ENCODE assay signal across 8 cellular contexts in the genomic region with DNA sequence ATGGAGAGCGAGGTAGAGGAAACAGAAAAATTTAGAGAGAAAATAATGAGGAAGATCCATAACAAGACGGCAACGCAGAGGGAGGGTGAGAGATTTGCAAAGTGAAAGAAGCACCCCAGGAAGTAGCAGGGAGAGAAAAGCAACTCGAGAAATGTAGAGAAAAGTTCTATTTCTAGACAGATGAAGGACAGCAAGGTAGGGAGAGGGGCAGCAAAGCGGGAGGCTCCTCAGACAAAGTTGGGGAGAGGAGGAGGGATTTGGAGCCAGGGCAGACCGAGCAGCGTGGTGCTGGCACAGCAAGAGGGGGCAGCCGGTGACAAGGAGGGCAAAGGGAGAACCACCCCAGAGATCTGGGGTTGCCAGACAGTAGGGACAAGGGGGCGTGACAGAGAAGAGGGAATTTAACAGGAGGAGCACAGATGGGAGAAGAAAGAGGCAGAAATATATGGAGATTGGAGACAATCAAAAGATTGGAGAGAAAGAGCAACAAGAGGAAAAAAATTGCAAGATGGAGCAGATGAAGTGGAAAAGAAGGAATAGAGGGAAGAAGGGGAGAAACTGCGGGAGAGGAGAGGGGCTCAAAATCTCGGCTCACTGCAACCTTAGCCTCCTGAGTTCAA. TPM values are rescaled to one million over a fixed set of nuclear protein-coding genes. Genes with fewer than 3 reads are reported as not detected.
DNase-seq lines count a peak whose midpoint lies in the region; ATAC-seq, FAIRE-seq and TF ChIP-seq lines count a peak whose summit lies in the region.

No MANE protein-coding gene starts in this region.

- BruUV-seq in GM12878 (replicated peaks; lab: Mats Ljungman, UMichigan) = no TSS peak

- H3K27ac ChIP-seq in GM12878 (ENCODE audit: control insufficient read depth, insufficient read depth) (peak overlapping the region; percentile 86), stomach (peak overlapping the region; percentile 81 to 100 (median 97))

- no peaks in the 10 kb centered on the region for H3K27me3 Mint-ChIP-seq in activated naive CD4-positive, alpha-beta T cell treated with anti-CD3 and anti-CD28 coated beads for 36 hours (ENCODE audit: low read depth)

- H3K4me1 Mint-ChIP-seq in activated naive CD4-positive, alpha-beta T cell treated with anti-CD3 and anti-CD28 coated beads for 36 hours (ENCODE audit: low read depth) = peaks cover 28% of the 10 kb centered on the region

- SMC1A ChIA-PET in GM12878 (lab: Charles Lee; ENCODE audit: uncharacterized antibody, unreplicated experiment) = no interaction called here

- H3K4me3 ChIP-seq in GM12878 (peak overlapping the region; percentile 94), kidney epithelial cell (ENCODE audit: low read depth, low read length) (peak overlapping the region; percentile 88), stomach (peak overlapping the region; percentile 78 to 99 (median 90))

- peak overlapping the region; percentile 91 for H3K27ac Mint-ChIP-seq in activated naive CD4-positive, alpha-beta T cell treated with anti-CD3 and anti-CD28 coated beads for 36 hours

- H3K36me3 ChIP-seq in GM12878 (ENCODE audit: control insufficient read depth in 2 of 2, insufficient read depth in 2 of 2, low read length in 1 of 2) (0 out of 4 replicates have a peak, but pooled peaks cover 0 to 3% of the 10 kb centered on the region in 2 experiments), kidney epithelial cell (ENCODE audit: control insufficient read depth, insufficient read depth, low read length) (no peaks in the 10 kb centered on the region), stomach (peaks cover 0 to 24% (median 17%) of the 10 kb centered on the region in 4 donors)

- TF ChIP-seq POLR2A in GM12878 (IDR thresholded peaks at IDR 0.05; ENCODE audit: low read depth, low read length) (no peak), stomach (IDR thresholded peaks at IDR 0.05) (no peak)

- TF ChIP-seq RAD21 in GM12878 (IDR thresholded peaks at IDR 0.05; ENCODE audit: insufficient read depth, low read depth, low read length) = no peak

- H3K27me3 ChIP-seq in GM12878 (replicated peaks in 1 of 2; ENCODE audit: control insufficient read depth in 2 of 2, insufficient read depth in 2 of 2, low read length in 1 of 2) (no peaks in the 10 kb centered on the region), kidney epithelial cell (ENCODE audit: control insufficient read depth, insufficient read depth, low read length) (no peaks in the 10 kb centered on the region), stomach (no peaks in the 10 kb centered on the region)

- ATAC-seq in GM12878 (peak; percentile 25), GM19351 (IDR thresholded peaks at IDR 0.05; ENCODE audit: unreplicated experiment) (no peak)

- intact Hi-C loops in activated naive CD4-positive, alpha-beta T cell treated with anti-CD3 and anti-CD28 coated beads for 36 hours (cut with micrococcal nuclease) = no loop called here
- intact Hi-C loops in GM12878 (cut with micrococcal nuclease; ENCODE audit: unreplicated experiment) (no loop called here), stomach (cut with DNase I; ENCODE audit: low total_unique reads) (no loop called here)

- TF ChIP-seq EP300 in GM12878 (IDR thresholded peaks at IDR 0.05; ENCODE audit: borderline replicate concordance in 1 of 2, control insufficient read depth in 1 of 2, low read depth in 2 of 2, low read length in 2 of 2) (no peak), stomach (IDR thresholded peaks at IDR 0.05) (no peak)

- peak; percentile 7 for DNase-seq in activated naive CD4-positive, alpha-beta T cell treated with anti-CD3 and anti-CD28 coated beads for 36 hours
- no peak for DNase-seq in activated naive CD4-positive, alpha-beta T cell treated with Interleukin-2 at 50 U/mL for 16 hours
- DNase-seq in NCI-H526 treated with DMSO at 0.1 percent for 48 hours (lab: John Stamatoyannopoulos, UW) = peak; percentile 46
- no peak for DNase-seq in GM12878 (ENCODE audit: low read depth, low spot score)
- no peak for DNase-seq in kidney epithelial cell (ENCODE audit: low read depth)
- DNase-seq in stomach = no peak
- no peak for DNase-seq in hippocampal formation (lab: John Stamatoyannopoulos, UW)

- H3K4me3 Mint-ChIP-seq in activated naive CD4-positive, alpha-beta T cell treated with anti-CD3 and anti-CD28 coated beads for 36 hours = peak overlapping the region; percentile 96

- H3K4me1 ChIP-seq in GM12878 (ENCODE audit: control insufficient read depth, insufficient read depth, low read length) (no peaks in the 10 kb centered on the region), stomach (peaks cover 9 to 32% (median 23%) of the 10 kb centered on the region in 4 donors)

- peak overlapping the region; percentile 87 for H3K4me2 ChIP-seq in GM12878 (ENCODE audit: control insufficient read depth, insufficient read depth)

- H2AFZ ChIP-seq in GM12878 (ENCODE audit: control insufficient read depth, low read depth, low read length) = peak overlapping the region; percentile 45; the same call in 1 of the 2 replicates

- FAIRE-seq in GM12878 (lab: Jason Lieb, UNC) = no peak

- in situ Hi-C loops in GM12878 (cut with MboI) = no loop called here

- H3K9me3 Mint-ChIP-seq in activated naive CD4-positive, alpha-beta T cell treated with anti-CD3 and anti-CD28 coated beads for 36 hours = peaks cover 32% of the 10 kb centered on the region

- WGBS in GM12878 (ENCODE audit: insufficient coverage, insufficient replicate concordance, low lambda C conversion rate, missing lambda C conversion rate) = 9% methylated on average over 10 of the region's 11 CpGs
- 7 to 14% (median 11%) methylated on average over 11 of the region's 11 CpGs for WGBS in stomach, 5 donors

- no peaks in the 10 kb centered on the region for H4K20me1 ChIP-seq in GM12878 (ENCODE audit: control insufficient read depth, insufficient read depth)

- peaks cover 48% of the 10 kb centered on the region for H3K36me3 Mint-ChIP-seq in activated naive CD4-positive, alpha-beta T cell treated with anti-CD3 and anti-CD28 coated beads for 36 hours (ENCODE audit: low read depth)

- RAD21 ChIA-PET in GM12878 (lab: Charles Lee; ENCODE audit: unreplicated experiment) = no interaction called here

- CTCF ChIA-PET in activated naive CD4-positive, alpha-beta T cell treated with anti-CD3 and anti-CD28 coated beads for 36 hours (lab: Charles Lee) = no interaction called here
- CTCF ChIA-PET in GM12878 (lab: Yijun Ruan, JAX) = no interaction called here

- peaks cover 38% of the 10 kb centered on the region for H3K79me2 ChIP-seq in GM12878 (ENCODE audit: control insufficient read depth, insufficient read depth, low read length)

- H3K9me3 ChIP-seq in GM12878 (replicated peaks; ENCODE audit: control insufficient read depth, insufficient read depth, low read length) (peaks cover 26% of the 10 kb centered on the region), stomach (peaks cover 0 to 10% (median 0%) of the 10 kb centered on the region in 4 donors)

- POLR2A ChIA-PET in GM12878 (lab: Charles Lee) = no interaction called here

- no peak for TF ChIP-seq CTCF in GM12878 (IDR thresholded peaks at IDR 0.05 in 2 of 3, conservative IDR thresholded peaks at IDR 0.05 in 1 of 3; ENCODE audit: control insufficient read depth in 2 of 3, extremely low read depth in 1 of 3, insufficient read depth in 1 of 3, low read depth in 3 of 3, low read length in 3 of 3)
- TF ChIP-seq CTCF in kidney epithelial cell (IDR thresholded peaks at IDR 0.05; ENCODE audit: insufficient read depth, low read length, poor library complexity, severe bottlenecking) = no peak
- no peak for TF ChIP-seq CTCF in stomach (IDR thresholded peaks at IDR 0.05)

- H3K9ac ChIP-seq in GM12878 (ENCODE audit: control insufficient read depth, insufficient read depth, low read length) = peak overlapping the region; percentile 95

RNA-seq across cellular contexts. Expression of a gene that starts 1.0 kb away (rescaled TPM):
- total RNA-seq in activated naive CD4-positive, alpha-beta T cell treated with anti-CD3 and anti-CD28 coated beads for 36 hours = 10 to 100 TPM; 22.3 to 23.6 TPM
- total RNA-seq in GM12878 (2013; cell fraction: nucleolus; rRNA removed) = 39.6 and 48.9 TPM in 2 replicates
- total RNA-seq in GM12878 (2014; rRNA removed) (7.2 and 8.9 TPM in 2 replicates), GM12878 (2014; rRNA removed; fragmentation: Illumina TruSeq; extraction: Trizol) (15.3 and 19.1 TPM in 2 replicates), GM12878 (2021) (12.0 and 13.8 TPM in 2 replicates), kidney epithelial cell (7.3 and 15.0 TPM in 2 replicates), stomach (10 to 100 TPM in 3 of 5 donors, 1 to 10 TPM in 2; 1.3 to 19.6 (median 14.2) TPM)
- polyA plus RNA-seq in GM12878 (2011; ENCODE audit: low read depth) = 6.9 TPM
- polyA plus RNA-seq in GM12878 (2011; rRNA removed) (18.7 and 29.9 TPM in 2 replicates), GM12878 (2014; fragmentation: Illumina TruSeq; extraction: Trizol) (20.0 and 30.0 TPM in 2 replicates), GM12878 (2014; fragmentation: Nextera tagmentation; extraction: Ambion mirVana) (10 to 100 TPM; 11.5 to 14.6 TPM), GM12878 (2014; rRNA removed) (6.7 and 7.9 TPM in 2 replicates), GM12878 (2016; fragmentation: Nextera tagmentation; extraction: Ambion mirVana) (10 to 100 TPM; 18.2 to 19.2 TPM), stomach (1 to 10 TPM; 2.6 to 4.0 (median 3.3) TPM)
- polyA plus RNA-seq in GM12878 (2011; cell fraction: cytosol; rRNA removed) = 6.5 and 6.7 TPM in 2 replicates
- polyA plus RNA-seq in GM12878 (2011; cell fraction: nucleus; rRNA removed) = 5.5 and 5.8 TPM in 2 replicates
- 15.2 and 18.0 TPM in 2 replicates for polyA plus RNA-seq in GM12878 (2012)
- polyA minus RNA-seq in GM12878 (2011; rRNA and poly(A)+ RNA removed) = 12.2 and 24.0 TPM in 2 replicates
- 6.9 and 9.8 TPM in 2 replicates for polyA minus RNA-seq in GM12878 (2011; cell fraction: cytosol; rRNA and poly(A)+ RNA removed)
- 4.7 and 8.5 TPM in 2 replicates for polyA minus RNA-seq in GM12878 (2011; cell fraction: nucleus; rRNA and poly(A)+ RNA removed)

RNA-seq across cellular contexts. Expression of a gene that starts 26.6 kb away (rescaled TPM):
- total RNA-seq in activated naive CD4-positive, alpha-beta T cell treated with anti-CD3 and anti-CD28 coated beads for 36 hours = 1 to 10 TPM; 3.7 to 4.2 TPM
- 20.0 and 20.7 TPM in 2 replicates for total RNA-seq in GM12878 (2013; cell fraction: nucleolus; rRNA removed)
- total RNA-seq in GM12878 (2014; rRNA removed) (8.8 and 11.7 TPM in 2 replicates), GM12878 (2014; rRNA removed; fragmentation: Illumina TruSeq; extraction: Trizol) (15.9 and 18.5 TPM in 2 replicates), GM12878 (2021) (15.2 and 15.6 TPM in 2 replicates), kidney epithelial cell (8.0 and 11.0 TPM in 2 replicates), stomach (10 to 100 TPM in 1 of 5 donors, 1 to 10 TPM in 4; 2.2 to 11.0 (median 8.1) TPM)
- 1.6 TPM for polyA plus RNA-seq in GM12878 (2011; ENCODE audit: low read depth)
- polyA plus RNA-seq in GM12878 (2011; rRNA removed) (7.9 and 13.3 TPM in 2 replicates), GM12878 (2014; fragmentation: Illumina TruSeq; extraction: Trizol) (15.1 and 19.5 TPM in 2 replicates), GM12878 (2014; fragmentation: Nextera tagmentation; extraction: Ambion mirVana) (10 to 100 TPM; 18.8 to 19.6 TPM), GM12878 (2014; rRNA removed) (5.5 and 6.6 TPM in 2 replicates), GM12878 (2016; fragmentation: Nextera tagmentation; extraction: Ambion mirVana) (10 to 100 TPM; 20.8 to 26.5 TPM), stomach (1 to 10 TPM; 4.0 to 5.2 (median 4.8) TPM)
- polyA plus RNA-seq in GM12878 (2011; cell fraction: cytosol; rRNA removed) = 2.0 and 2.7 TPM in 2 replicates
- polyA plus RNA-seq in GM12878 (2011; cell fraction: nucleus; rRNA removed) = 9.4 and 10.2 TPM in 2 replicates
- polyA plus RNA-seq in GM12878 (2012) = 7.7 and 8.0 TPM in 2 replicates
- polyA minus RNA-seq in GM12878 (2011; rRNA and poly(A)+ RNA removed) = 6.8 and 14.3 TPM in 2 replicates
- 4.8 and 7.3 TPM in 2 replicates for polyA minus RNA-seq in GM12878 (2011; cell fraction: cytosol; rRNA and poly(A)+ RNA removed)
- 4.2 and 6.8 TPM in 2 replicates for polyA minus RNA-seq in GM12878 (2011; cell fraction: nucleus; rRNA and poly(A)+ RNA removed)

Comparison
In these comparisons a context has a peak if more than half of its experiments do, and no peak if none do; other contexts are left out.
1. DNase-seq: peak in activated naive CD4-positive, alpha-beta T cell treated with anti-CD3 and anti-CD28 coated beads for 36 hours (single experiment) and NCI-H526 treated with DMSO at 0.1 percent for 48 hours (single experiment); none in activated naive CD4-positive, alpha-beta T cell treated with Interleukin-2 at 50 U/mL for 16 hours (single experiment), GM12878 (single experiment), kidney epithelial cell (single experiment), stomach (single experiment) and hippocampal formation (0 of 2).
2. Peak in every context shown above with its lines, with median percentiles within 50 percentile points of each other: H3K4me3 ChIP-seq.